Comparison of ENCODE assay signal across 8 cellular contexts in genomic region chr1:183635606-183636333, GRCh38. TPM values are rescaled to one million over a fixed set of nuclear protein-coding genes. Genes with fewer than 3 reads are reported as not detected.
DNase-seq lines count a peak whose midpoint lies in the region; ATAC-seq and TF ChIP-seq lines count a peak whose summit lies in the region.

Gene ARPC5, minus strand, starts transcription at chr1:183635783. Its CDS starts 124 bp downstream, at chr1:183635659.

- H3K79me2 ChIP-seq in osteoblast (ENCODE audit: insufficient read depth, low read length) = peaks cover 57% of the 10 kb centered on the region

- H3K4me3 ChIP-seq in GM06990 (replicated peaks; ENCODE audit: low read depth, low read length) (peak within 1 kb of the TSS; percentile 83), osteoblast (ENCODE audit: insufficient read depth, low read length) (peak within 1 kb of the TSS; percentile 93), thoracic aorta (peak within 1 kb of the TSS; percentile 93)

- TF ChIP-seq CTCF in GM06990 (IDR thresholded peaks at IDR 0.05; ENCODE audit: insufficient read depth, low read length, poor library complexity, severe bottlenecking) = no peak
- no peak for TF ChIP-seq CTCF in osteoblast (IDR thresholded peaks at IDR 0.05; ENCODE audit: extremely low read depth, low read depth, low read length)
- TF ChIP-seq CTCF in thoracic aorta (IDR thresholded peaks at IDR 0.05) = no peak

- H4K20me1 ChIP-seq in osteoblast (ENCODE audit: insufficient read depth, low read length) = peaks cover 15% of the 10 kb centered on the region

- peak within 1 kb of the TSS; percentile 99 for H3K27ac Mint-ChIP-seq in activated naive CD8-positive, alpha-beta T cell

- H2AFZ ChIP-seq in osteoblast (ENCODE audit: low read length) = peak within 1 kb of the TSS; percentile 99

- peak within 1 kb of the TSS; percentile 100 for H3K4me3 Mint-ChIP-seq in activated naive CD8-positive, alpha-beta T cell

- H3K4me2 ChIP-seq in osteoblast (ENCODE audit: insufficient read depth, low read length) = peak within 1 kb of the TSS; percentile 95

- H3K36me3 ChIP-seq in GM06990 (ENCODE audit: control insufficient read depth, insufficient read depth, low read length) = peaks cover 3% of the 10 kb centered on the region
- H3K36me3 ChIP-seq in osteoblast (ENCODE audit: insufficient read depth, low read length) = peaks cover 9% of the 10 kb centered on the region
- no peaks in the 10 kb centered on the region for H3K36me3 ChIP-seq in thoracic aorta

- no peaks in the 10 kb centered on the region for H3K9me3 Mint-ChIP-seq in activated naive CD8-positive, alpha-beta T cell (ENCODE audit: low read depth)

- peaks cover 49% of the 10 kb centered on the region for H3K4me1 Mint-ChIP-seq in activated naive CD8-positive, alpha-beta T cell (ENCODE audit: low read depth)

- H3K36me3 Mint-ChIP-seq in activated naive CD8-positive, alpha-beta T cell = peaks cover 2% of the 10 kb centered on the region

- H3K27ac ChIP-seq in osteoblast (ENCODE audit: low read depth, low read length) = peak within 1 kb of the TSS; percentile 80
- peak within 1 kb of the TSS; percentile 96 to 97 for H3K27ac ChIP-seq in thoracic aorta

- ATAC-seq in HG02610 (IDR thresholded peaks at IDR 0.05; ENCODE audit: unreplicated experiment) (peak; percentile 86), thoracic aorta (ENCODE audit: insufficient number of reproducible peaks, low FRiP score, low read depth) (peak; percentile 87)

- DNase-seq in GM06990 (ENCODE audit: extremely low read depth, insufficient read length) (peak; percentile 99), NCI-H1105 (lab: John Stamatoyannopoulos, UW) (peak; percentile 96), SKM-1 treated with dmso at 0.1 percent for 144 hours (lab: John Stamatoyannopoulos, UW; ENCODE audit: unreplicated experiment) (peak; percentile 100), glomerular visceral epithelial cell (ENCODE audit: extremely low spot score) (peak; percentile 99), osteoblast (ENCODE audit: insufficient read length, low spot score, missing footprints) (peak; percentile 94), thoracic aorta (ENCODE audit: low spot score) (peak; percentile 89)

- H3K9me3 ChIP-seq in osteoblast (ENCODE audit: low read depth, low read length) = no peaks in the 10 kb centered on the region
- H3K9me3 ChIP-seq in thoracic aorta = no peaks in the 10 kb centered on the region

- H3K27me3 ChIP-seq in GM06990 (replicated peaks; ENCODE audit: control insufficient read depth, insufficient read depth, low read length) (no peaks in the 10 kb centered on the region), osteoblast (ENCODE audit: insufficient read depth, low read length) (no peaks in the 10 kb centered on the region), thoracic aorta (replicated peaks; ENCODE audit: insufficient read depth) (no peaks in the 10 kb centered on the region)

- H3K4me1 ChIP-seq in osteoblast (ENCODE audit: insufficient read depth, low read length) = peaks cover 34% of the 10 kb centered on the region
- peaks cover 22 to 31% of the 10 kb centered on the region in 2 donors for H3K4me1 ChIP-seq in thoracic aorta (ENCODE audit: control insufficient read depth in 1 of 2, low read depth in 2 of 2)

- H3K27me3 Mint-ChIP-seq in activated naive CD8-positive, alpha-beta T cell = no peaks in the 10 kb centered on the region

RNA-seq across cellular contexts. Expression of gene ARPC5, which starts in this region (rescaled TPM):
- 156 and 157 TPM in 2 replicates for total RNA-seq in osteoblast
- 100 to 1,000 TPM; 102 to 108 TPM for total RNA-seq in thoracic aorta

Comparison
In these comparisons a context has a peak if more than half of its experiments do, and no peak if none do; other contexts are left out.
1. Peak in every context shown above with its lines: DNase-seq, ATAC-seq, H3K4me3 ChIP-seq and H3K27ac ChIP-seq.